8 cellular contexts compared by ENCODE assay signal in genomic region chr1:235159930-235160329, GRCh38. TPM values are rescaled to one million over a fixed set of nuclear protein-coding genes. Genes with fewer than 3 reads are reported as not detected.
DNase-seq lines count a peak whose midpoint lies in the region; ATAC-seq and TF ChIP-seq lines count a peak whose summit lies in the region.
"Not testable (repeated sequence)": the region's sequence is repeated elsewhere in the genome, so short reads cannot be mapped to it uniquely, and the experiment has no call there.

No MANE protein-coding gene starts in this region.

- H4K5ac ChIP-seq in IMR-90 (ENCODE audit: low read depth, low read length), result not testable (repeated sequence)

- not testable (repeated sequence) for H2AFZ ChIP-seq in IMR-90 (replicated peaks; ENCODE audit: low read length, poor library complexity); neural cell (ENCODE audit: low read depth, low read length)

- POLR2A ChIA-PET in CD4-positive, alpha-beta T cell (lab: Charles Lee), result interaction anchor here (0.8 to 2.1 kb wide), 4 partner anchors 37 to 787 kb away, joined by 3 to 9 read pairs (median 6); partner anchors contain the start of genes COA6 and TBCE
- POLR2A ChIA-PET in IMR-90 (lab: Charles Lee; ENCODE audit: unreplicated experiment), result not testable (repeated sequence)

- ATAC-seq in CD4-positive, alpha-beta T cell (ENCODE audit: poor library complexity); IMR-90 (ENCODE audit: low read depth): not testable (repeated sequence)

- H2BK20ac ChIP-seq in IMR-90 (ENCODE audit: low read depth, low read length), result not testable (repeated sequence)

- TF ChIP-seq POLR2A in IMR-90 (IDR thresholded peaks at IDR 0.05; ENCODE audit: low read depth, low read length); suprapubic skin (IDR thresholded peaks at IDR 0.05): not testable (repeated sequence)

- intact Hi-C loops in CD4-positive, alpha-beta T cell (cut with DNase I, micrococcal nuclease), result loop anchor here (2.0 to 10.0 kb wide), 5 partner anchors 31 to 169 kb away; partner anchors contain the start of genes ARID4B (in 1 of the 2), GGPS1 (in 1 of the 2) and TOMM20 (in 1 of the 2)
- intact Hi-C loops in IMR-90 (cut with micrococcal nuclease), result loop anchor here (5.0 kb wide), 1 partner anchor 257 kb away; no protein-coding TSS in a partner anchor

- peaks cover 12% of the 10 kb centered on the region for H3K79me2 ChIP-seq in neural cell (replicated peaks; ENCODE audit: insufficient read depth, low read length)

- not testable (repeated sequence) for H2BK15ac ChIP-seq in IMR-90 (ENCODE audit: low read depth, low read length)

- H4K20me1 ChIP-seq in IMR-90 (ENCODE audit: insufficient read depth, low read length); neural cell (ENCODE audit: insufficient read depth): not testable (repeated sequence)

- in situ Hi-C loops in IMR-90 (cut with MboI; ENCODE audit: low sequenced_read_pairs), result not testable (repeated sequence)

- peaks cover 26% of the 10 kb centered on the region for H3K4me1 Mint-ChIP-seq in CD4-positive, alpha-beta T cell (ENCODE audit: low read depth)
- peaks cover 27% of the 10 kb centered on the region for H3K4me1 Mint-ChIP-seq in activated naive CD4-positive, alpha-beta T cell treated with anti-CD3 and anti-CD28 coated beads, Interleukin-2, amount 10 ng/mL, durations not matched to agents 7 days and 5 days

- not testable (repeated sequence) for H2AK9ac ChIP-seq in IMR-90 (replicated peaks; ENCODE audit: low read depth, low read length, poor library complexity)

- WGBS in IMR-90 (ENCODE audit: extremely low coverage in 2 of 2, insufficient read length in 1 of 2), 2 experiments, result 100% methylated on average over 3 of the region's 9 CpGs; no CpG with 5 or more reads in 1 of the 2 experiments
- 92 to 95% methylated on average over 8 to 9 of the region's 9 CpGs for WGBS in ectodermal cell, 2 experiments
- WGBS in suprapubic skin, result 85% methylated on average over 9 of the region's 9 CpGs

- H3K18ac ChIP-seq in IMR-90 (ENCODE audit: low read depth, low read length), result not testable (repeated sequence)

- not testable (repeated sequence) for H3K9me3 Mint-ChIP-seq in CD4-positive, alpha-beta T cell; activated naive CD4-positive, alpha-beta T cell treated with anti-CD3 and anti-CD28 coated beads, Interleukin-2, amount 10 ng/mL, durations not matched to agents 7 days and 5 days

- not testable (repeated sequence) for H4K8ac ChIP-seq in IMR-90 (ENCODE audit: low read depth in 2 of 2, low read length in 2 of 2)

- H3K4me3 ChIP-seq in IMR-90 (ENCODE audit: insufficient read depth, low read depth, low read length), result peak overlapping the region; percentile 11; the same call in 1 of the 2 replicates
- H3K4me3 ChIP-seq in SJCRH30, result peak overlapping the region; percentile 87
- peak overlapping the region; percentile 81 for H3K4me3 ChIP-seq in ectodermal cell (ENCODE audit: insufficient read depth, low read depth, low read length)
- peak overlapping the region; percentile 91 for H3K4me3 ChIP-seq in iPS-18a (ENCODE audit: low read length)
- H3K4me3 ChIP-seq in neural cell (ENCODE audit: low read length), result peak overlapping the region; percentile 78
- peak overlapping the region; percentile 70 for H3K4me3 ChIP-seq in suprapubic skin

- not testable (repeated sequence) for H2BK5ac ChIP-seq in IMR-90 (ENCODE audit: low read depth, low read length, poor library complexity, severe bottlenecking)

- H3K36me3 Mint-ChIP-seq in CD4-positive, alpha-beta T cell (ENCODE audit: low read depth), result peaks cover 29% of the 10 kb centered on the region
- H3K36me3 Mint-ChIP-seq in activated naive CD4-positive, alpha-beta T cell treated with anti-CD3 and anti-CD28 coated beads, Interleukin-2, amount 10 ng/mL, durations not matched to agents 7 days and 5 days, result peaks cover 24% of the 10 kb centered on the region

- H3K56ac ChIP-seq in IMR-90 (ENCODE audit: extremely low read depth, insufficient read depth, low read length), result not testable (repeated sequence)

- peak overlapping the region; percentile 97 for H3K27ac Mint-ChIP-seq in CD4-positive, alpha-beta T cell
- H3K27ac Mint-ChIP-seq in activated naive CD4-positive, alpha-beta T cell treated with anti-CD3 and anti-CD28 coated beads, Interleukin-2, amount 10 ng/mL, durations not matched to agents 7 days and 5 days, result peak overlapping the region; percentile 82

- not testable (repeated sequence) for BruUV-seq in IMR-90 (replicated peaks; lab: Mats Ljungman, UMichigan)

- TF ChIP-seq EP300 in neural cell (conservative IDR thresholded peaks at IDR 0.05; ENCODE audit: poor library complexity, severe bottlenecking); suprapubic skin (IDR thresholded peaks at IDR 0.05): not testable (repeated sequence)

- H3K27ac ChIP-seq in CD4-positive, alpha-beta T cell (ENCODE audit: low read depth, low read length); IMR-90 (ENCODE audit: insufficient read depth, low read length); SJCRH30; ectodermal cell (ENCODE audit: insufficient read depth, low read depth, low read length, poor library complexity, severe bottlenecking); iPS-18a (ENCODE audit: low read length); neural cell (ENCODE audit: low read length); suprapubic skin: not testable (repeated sequence)

- H3K9me1 ChIP-seq in IMR-90 (ENCODE audit: insufficient read depth, low read length), result peaks cover 15% of the 10 kb centered on the region

- H2BK120ac ChIP-seq in IMR-90 (ENCODE audit: low read depth, low read length), result not testable (repeated sequence)

- not testable (repeated sequence) for TF ChIP-seq CTCF in CD4-positive, alpha-beta T cell (IDR thresholded peaks at IDR 0.05); IMR-90 (conservative IDR thresholded peaks at IDR 0.05; ENCODE audit: low read depth, low read length); neural cell (IDR thresholded peaks at IDR 0.05; ENCODE audit: poor library complexity, severe bottlenecking); suprapubic skin (IDR thresholded peaks at IDR 0.05)

- TF ChIP-seq RAD21 in IMR-90 (IDR thresholded peaks at IDR 0.05; ENCODE audit: low read length); neural cell (conservative IDR thresholded peaks at IDR 0.05): not testable (repeated sequence)

- peaks cover 35 to 52% of the 10 kb centered on the region in 2 experiments for H3K79me1 ChIP-seq in IMR-90 (ENCODE audit: low read depth in 1 of 2, low read length in 2 of 2)

- dilution Hi-C loops in IMR-90 (cut with HindIII; ENCODE audit: low sequenced_read_pairs, unreplicated experiment), result not testable (repeated sequence)

- H3K9ac ChIP-seq in IMR-90 (ENCODE audit: low read depth, low read length) (0 out of 2 replicates have a peak overlapping the region, but pooled peaks have one; percentile 96), iPS-18a (ENCODE audit: low read length) (peak overlapping the region; percentile 90), neural cell (ENCODE audit: low read length) (peak overlapping the region; percentile 79)

- H3K4ac ChIP-seq in IMR-90 (ENCODE audit: low read depth, low read length), result not testable (repeated sequence)

- H3K27me3 Mint-ChIP-seq in CD4-positive, alpha-beta T cell; activated naive CD4-positive, alpha-beta T cell treated with anti-CD3 and anti-CD28 coated beads, Interleukin-2, amount 10 ng/mL, durations not matched to agents 7 days and 5 days: not testable (repeated sequence)

- not testable (repeated sequence) for H3K9me2 ChIP-seq in neural cell (ENCODE audit: insufficient read depth, low read length)

- not testable (repeated sequence) for DNase-seq in CD4-positive, alpha-beta T cell; IMR-90; SJCRH30; activated naive CD4-positive, alpha-beta T cell treated with anti-CD3 and anti-CD28 coated beads, Interleukin-2, amount 10 ng/mL, durations not matched to agents 7 days and 5 days; suprapubic skin (ENCODE audit: low spot score in 2 of 2)

- CTCF ChIA-PET in CD4-positive, alpha-beta T cell (lab: Charles Lee), result interaction anchor here (1.2 kb wide), 1 partner anchor 9 kb away, joined by 3 read pairs; no protein-coding TSS in a partner anchor
- CTCF ChIA-PET in IMR-90 (lab: Yijun Ruan, JAX), result interaction anchor here (0.6 kb wide), 1 partner anchor 38 kb away, joined by 4 read pairs; no protein-coding TSS in a partner anchor
- CTCF ChIA-PET in activated naive CD4-positive, alpha-beta T cell treated with anti-CD3 and anti-CD28 coated beads, Interleukin-2, amount 10 ng/mL, durations not matched to agents 7 days and 5 days (lab: Charles Lee), result interaction anchor here (0.8 kb wide), 1 partner anchor 256 kb away, joined by 3 read pairs; no protein-coding TSS in a partner anchor

- H3K23ac ChIP-seq in IMR-90 (ENCODE audit: low read depth, low read length), result not testable (repeated sequence)

- not testable (repeated sequence) for H3K27me3 ChIP-seq in CD4-positive, alpha-beta T cell (ENCODE audit: control insufficient read depth, insufficient read depth, low read length); IMR-90 (ENCODE audit: control insufficient read depth, insufficient read depth, low read length); SJCRH30; ectodermal cell (ENCODE audit: control insufficient read depth, insufficient read depth, low read length, poor library complexity, severe bottlenecking); iPS-18a (ENCODE audit: control insufficient read depth, insufficient read depth, low read length); neural cell (ENCODE audit: insufficient read depth, low read depth, low read length); suprapubic skin

- H3K4me2 ChIP-seq in IMR-90 (ENCODE audit: low read depth, low read length) (peak overlapping the region; percentile 87), neural cell (ENCODE audit: low read length) (peak overlapping the region; percentile 77)

- H2AK5ac ChIP-seq in IMR-90 (ENCODE audit: low read depth, low read length), result 0 out of 2 replicates have a peak overlapping the region, but pooled peaks have one; percentile 21

- H3K36me3 ChIP-seq in IMR-90 (ENCODE audit: control insufficient read depth, insufficient read depth, low read length) (peaks cover 26% of the 10 kb centered on the region), SJCRH30 (peaks cover 28% of the 10 kb centered on the region), ectodermal cell (ENCODE audit: control insufficient read depth, insufficient read depth, low read length) (peaks cover 18% of the 10 kb centered on the region), iPS-18a (ENCODE audit: control insufficient read depth, low read depth, low read length) (peaks cover 35% of the 10 kb centered on the region), suprapubic skin (peaks cover 38% of the 10 kb centered on the region)
- H3K36me3 ChIP-seq in neural cell (ENCODE audit: insufficient read depth, low read length), result not testable (repeated sequence)

- not testable (repeated sequence) for H3K14ac ChIP-seq in IMR-90 (replicated peaks; ENCODE audit: low read depth, low read length)

- H3K9me3 ChIP-seq in CD4-positive, alpha-beta T cell (ENCODE audit: control insufficient read depth, low read length); IMR-90 (ENCODE audit: control insufficient read depth, insufficient read depth, low read length); SJCRH30 (replicated peaks); ectodermal cell (ENCODE audit: control insufficient read depth, low read length); iPS-18a (ENCODE audit: control insufficient read depth, low read depth, low read length); neural cell (ENCODE audit: low read length); suprapubic skin: not testable (repeated sequence)

- peak overlapping the region; percentile 95 for H3K4me3 Mint-ChIP-seq in CD4-positive, alpha-beta T cell
- H3K4me3 Mint-ChIP-seq in activated naive CD4-positive, alpha-beta T cell treated with anti-CD3 and anti-CD28 coated beads, Interleukin-2, amount 10 ng/mL, durations not matched to agents 7 days and 5 days, result peak overlapping the region; percentile 97

- H4K91ac ChIP-seq in IMR-90 (ENCODE audit: insufficient read depth, low read depth, low read length), result not testable (repeated sequence)

- H3K4me1 ChIP-seq in IMR-90 (ENCODE audit: control insufficient read depth, insufficient read depth, low read length); SJCRH30; ectodermal cell (ENCODE audit: control insufficient read depth, insufficient read depth, low read length): not testable (repeated sequence)
- peaks cover 10% of the 10 kb centered on the region for H3K4me1 ChIP-seq in iPS-18a (ENCODE audit: control insufficient read depth, low read depth, low read length)
- peaks cover 24% of the 10 kb centered on the region for H3K4me1 ChIP-seq in suprapubic skin

- not testable (repeated sequence) for H3F3A ChIP-seq in neural cell (ENCODE audit: insufficient read depth, low read length, poor library complexity, severe bottlenecking)

RNA-seq across cellular contexts. Expression of gene RBM34, which starts 1.1 kb away (rescaled TPM):
- total RNA-seq in CD4-positive, alpha-beta T cell, result 100 to 1,000 TPM; 195 to 218 TPM
- 28.7 and 61.7 TPM in 2 replicates for total RNA-seq in IMR-90 (2012; rRNA removed)
- polyA plus RNA-seq in IMR-90 (2012; rRNA removed), result 31.8 and 34.0 TPM in 2 replicates
- polyA plus RNA-seq in IMR-90 (2012; cell fraction: cytosol; rRNA removed), result 11.0 and 16.7 TPM in 2 replicates
- 5.5 and 27.9 TPM in 2 replicates for polyA plus RNA-seq in IMR-90 (2012; cell fraction: nucleus; rRNA removed; ENCODE audit: low replicate concordance)
- 68.1 and 72.7 TPM in 2 replicates for total RNA-seq in SJCRH30 (2014; rRNA removed; shearing (Covaris generic))
- polyA plus RNA-seq in ectodermal cell (2013, experiment 1 of 4), result 86.2 TPM
- polyA plus RNA-seq in ectodermal cell (2013, experiment 2 of 4), result 79.9 TPM
- 61.0 TPM for polyA plus RNA-seq in ectodermal cell (2013, experiment 3 of 4)
- polyA plus RNA-seq in ectodermal cell (2013, experiment 4 of 4), result 71.4 TPM
- polyA plus RNA-seq in neural cell, result 98.1 and 128 TPM in 2 replicates
- polyA minus RNA-seq in neural cell, result 72.6 and 87.4 TPM in 2 replicates
- total RNA-seq in suprapubic skin, result 10 to 100 TPM; 35.2 to 75.9 (median 51.2) TPM

RNA-seq across cellular contexts. Expression of gene TOMM20, which starts 31.3 kb away (rescaled TPM):
- 100 to 1,000 TPM; 129 to 133 TPM for total RNA-seq in CD4-positive, alpha-beta T cell
- total RNA-seq in IMR-90 (2012; rRNA removed) (75.3 and 135 TPM in 2 replicates), suprapubic skin (100 to 1,000 TPM; 101 to 116 (median 111) TPM)
- polyA plus RNA-seq in IMR-90 (2012; rRNA removed) (70.5 and 84.4 TPM in 2 replicates), neural cell (170 and 175 TPM in 2 replicates)
- 21.2 and 21.9 TPM in 2 replicates for polyA plus RNA-seq in IMR-90 (2012; cell fraction: cytosol; rRNA removed)
- polyA plus RNA-seq in IMR-90 (2012; cell fraction: nucleus; rRNA removed; ENCODE audit: low replicate concordance), result 5.2 and 27.0 TPM in 2 replicates
- 144 and 157 TPM in 2 replicates for total RNA-seq in SJCRH30 (2014; rRNA removed; shearing (Covaris generic))
- 177 TPM for polyA plus RNA-seq in ectodermal cell (2013, experiment 1 of 4)
- polyA plus RNA-seq in ectodermal cell (2013, experiment 2 of 4), result 189 TPM
- 170 TPM for polyA plus RNA-seq in ectodermal cell (2013, experiment 3 of 4)
- polyA plus RNA-seq in ectodermal cell (2013, experiment 4 of 4), result 183 TPM
- polyA minus RNA-seq in neural cell, result 176 and 197 TPM in 2 replicates

Comparison
In these comparisons a context has a peak if more than half of its experiments do, and no peak if none do; other contexts are left out.
1. H3K4me3 ChIP-seq: peak in every context shown above with its lines; median percentile 91 in iPS-18a; 87 in SJCRH30; 81 in ectodermal cell; 78 in neural cell; 70 in suprapubic skin; 11 in IMR-90.